ENCODE assay signal across 28 cellular contexts in genomic region chr5:135035678-135036030, GRCh38. TPM values are rescaled to one million over a fixed set of nuclear protein-coding genes. Genes with fewer than 3 reads are reported as not detected.
DNase-seq lines count a peak whose midpoint lies in the region; ATAC-seq, FAIRE-seq and TF ChIP-seq lines count a peak whose summit lies in the region.
"Had no signal": no experiment of that assay in that cellular context is flagged by ENCODE, and none has a peak within 500 bp of the region (broad histone marks: within the 10 kb centered on the region; RNA-seq: fewer than 3 reads in every experiment).

No MANE protein-coding gene starts in this region.

- peaks cover 16% of the 10 kb centered on the region for H3K4me1 Mint-ChIP-seq in Calu3 (ENCODE audit: low read depth, unreplicated experiment)

- TF ChIP-seq POLR2A in HepG2 (IDR thresholded peaks at IDR 0.05; ENCODE audit: insufficient read depth in 1 of 2, low read depth in 2 of 2, low read length in 2 of 2): no peak
- TF ChIP-seq POLR2A in stomach (IDR thresholded peaks at IDR 0.05): no peak
- no peak for TF ChIP-seq POLR2A in body of pancreas (IDR thresholded peaks at IDR 0.05)

- H4K20me1 ChIP-seq in HepG2 (ENCODE audit: insufficient read depth, low read length): no peaks in the 10 kb centered on the region

- intact Hi-C loops in Calu3 (cut with micrococcal nuclease; ENCODE audit: unreplicated experiment) (no loop called here), HepG2 (cut with micrococcal nuclease; ENCODE audit: unreplicated experiment) (loop anchor here (2.0 kb wide), 1 partner anchor 119 kb away; no protein-coding TSS in a partner anchor), stomach (cut with DNase I; ENCODE audit: low total_unique reads) (loop anchor here (10.0 kb wide), 1 partner anchor 159 kb away; no protein-coding TSS in a partner anchor), body of pancreas (cut with DNase I) (no loop called here)

- H3K27me3 ChIP-seq in WERI-Rb-1 (ENCODE audit: insufficient read depth, low read depth, severe bottlenecking): no peaks in the 10 kb centered on the region
- H3K27me3 ChIP-seq in HepG2 (ENCODE audit: control insufficient read depth in 1 of 2, insufficient read depth in 2 of 2, low read length in 2 of 2): no peaks in the 10 kb centered on the region
- H3K27me3 ChIP-seq in stomach: peaks cover 7 to 100% (median 92%) of the 10 kb centered on the region in 3 donors
- peaks cover 0 to 68% of the 10 kb centered on the region in 2 donors for H3K27me3 ChIP-seq in body of pancreas

- TF ChIP-seq EP300 in HepG2 (IDR thresholded peaks at IDR 0.05; ENCODE audit: low read depth in 2 of 2, low read length in 2 of 2): no peak
- no peak for TF ChIP-seq EP300 in HepG2 (CRISPR knock-in tag; IDR thresholded peaks at IDR 0.05; ENCODE audit: borderline replicate concordance)
- no peak for TF ChIP-seq EP300 in stomach (IDR thresholded peaks at IDR 0.05)

- H3K9ac ChIP-seq in HepG2 (ENCODE audit: insufficient read depth, low read depth, low read length): peak overlapping the region; percentile 73; the same call in 1 of the 2 replicates
- H3K9ac ChIP-seq: BLaER1 had no signal

- in situ Hi-C loops in HepG2 (cut with HindIII; ENCODE audit: extremely low pct_ligation_motif_present, low pct_unique_long_range_greater_than_20kb): loop anchor here (10.0 kb wide), 2 partner anchors 149 to 299 kb away; no protein-coding TSS in a partner anchor

- 82% methylated on average over 4 of the region's 6 CpGs for WGBS in HepG2 (ENCODE audit: low lambda C conversion rate)
- WGBS in stomach, 5 donors: 48 to 68% (median 64%) methylated on average over 3 to 6 of the region's 6 CpGs
- 61 to 72% methylated on average over 3 to 6 of the region's 6 CpGs for WGBS in body of pancreas, 2 donors

- no peak for FAIRE-seq in HepG2 (lab: Jason Lieb, UNC)

- H3K4me3 Mint-ChIP-seq in Calu3 (ENCODE audit: low read depth, unreplicated experiment): peak overlapping the region; percentile 65

- TF ChIP-seq CTCF in Calu3 (IDR thresholded peaks at IDR 0.05; ENCODE audit: unreplicated experiment): no peak
- no peak for TF ChIP-seq CTCF in WERI-Rb-1 (IDR thresholded peaks at IDR 0.05; ENCODE audit: low read depth, low read length)
- TF ChIP-seq CTCF in HepG2 (CRISPR knock-in tag; IDR thresholded peaks at IDR 0.05): no peak
- no peak for TF ChIP-seq CTCF in stomach (IDR thresholded peaks at IDR 0.05)
- no peak for TF ChIP-seq CTCF in body of pancreas (IDR thresholded peaks at IDR 0.05)

- H3K4me2 ChIP-seq in HepG2 (ENCODE audit: low read depth, low read length): no peak overlapping the region
- H3K4me2 ChIP-seq: BLaER1 had no signal

- peaks cover 6% of the 10 kb centered on the region for H3K36me3 ChIP-seq in WERI-Rb-1
- peaks cover 0 to 4% of the 10 kb centered on the region in 2 experiments; a peak in 1 of 5 replicates for H3K36me3 ChIP-seq in HepG2 (replicated peaks in 1 of 2; ENCODE audit: control insufficient read depth in 1 of 2, insufficient read depth in 2 of 2, low read length in 2 of 2)
- H3K36me3 ChIP-seq in stomach: no peaks in the 10 kb centered on the region
- no peaks in the 10 kb centered on the region for H3K36me3 ChIP-seq in body of pancreas (replicated peaks in 1 of 2; ENCODE audit: insufficient read depth in 1 of 2, low read depth in 2 of 2)
- H3K36me3 ChIP-seq: BLaER1, breast epithelium, heart right ventricle, tibial artery had no signal

- TF ChIP-seq RAD21 in HepG2 (CRISPR knock-in tag; IDR thresholded peaks at IDR 0.05): no peak

- ATAC-seq in HepG2 (no peak), GM21825 (IDR thresholded peaks at IDR 0.05; ENCODE audit: unreplicated experiment) (no peak), body of pancreas (no peak)
- ATAC-seq: activated CD4-positive, alpha-beta T cell treated with anti-CD3 and anti-CD28 coated beads for 36 hours; activated T-cell treated with anti-CD3 and anti-CD28 coated beads, Interleukin-2, amount 50 U/mL, for 4 hours; foreskin keratinocyte; heart right ventricle; left cardiac atrium; stimulated activated naive CD8-positive, alpha-beta T cell treated with anti-CD3 and anti-CD28 coated beads, Interleukin-15, amount 100 ng/mL, for 72 hours had no signal

- BruUV-seq in Calu3 (replicated peaks; lab: Mats Ljungman, UMichigan) (no TSS peak), HepG2 (replicated peaks; lab: Mats Ljungman, UMichigan) (no TSS peak)

- CTCF ChIA-PET in Calu3 (lab: Charles Lee) (no interaction called here), HepG2 (lab: Yijun Ruan, JAX; ENCODE audit: low intra/inter-chr PET ratio, low total read pairs) (no interaction called here)

- no peak overlapping the region for H3K27ac Mint-ChIP-seq in Calu3 (ENCODE audit: unreplicated experiment)
- H3K27ac Mint-ChIP-seq: activated CD4-positive, alpha-beta T cell treated with anti-CD3 and anti-CD28 coated beads for 36 hours; HFFc6; stimulated activated naive CD8-positive, alpha-beta T cell treated with anti-CD3 and anti-CD28 coated beads, Interleukin-15, amount 100 ng/mL, for 72 hours had no signal

- H3K36me3 Mint-ChIP-seq in Calu3 (ENCODE audit: insufficient read depth, unreplicated experiment): peaks cover 39% of the 10 kb centered on the region

- H3K4me3 ChIP-seq in WERI-Rb-1 (ENCODE audit: low read depth, low read length) (no peak overlapping the region), HepG2 (replicated peaks in 1 of 3; ENCODE audit: insufficient read depth in 1 of 3, low read depth in 2 of 3, low read length in 3 of 3) (no peak overlapping the region), stomach (peak overlapping the region in 3 of 4 donors; percentile 77 to 86 (median 77)), body of pancreas (no peak overlapping the region)
- H3K4me3 ChIP-seq: BLaER1, breast epithelium, coronary artery, heart right ventricle, tibial artery had no signal

- H3K9me3 Mint-ChIP-seq in Calu3 (ENCODE audit: low read depth, unreplicated experiment): no peaks in the 10 kb centered on the region
- H3K9me3 Mint-ChIP-seq: activated T-cell treated with anti-CD3 and anti-CD28 coated beads, Interleukin-2, amount 50 U/mL, for 4 hours; HFFc6; stimulated activated naive CD8-positive, alpha-beta T cell treated with anti-CD3 and anti-CD28 coated beads, Interleukin-15, amount 100 ng/mL, for 72 hours; T-helper 1 cell treated with Interleukin-12 subunit alpha and Interleukin-12 subunit beta and Interleukin-4 antibody, amounts not matched to agents 30 μg/mL and 1 μg/mL, for 36 hours had no signal

- peaks cover 26% of the 10 kb centered on the region for H3K79me2 ChIP-seq in HepG2 (ENCODE audit: insufficient read depth, low read length)

- peaks cover 80% of the 10 kb centered on the region for H3K27me3 Mint-ChIP-seq in Calu3 (ENCODE audit: unreplicated experiment)

- H2AFZ ChIP-seq in HepG2 (ENCODE audit: low read length): no peak overlapping the region

- POLR2A ChIA-PET in HepG2 (lab: Yijun Ruan, JAX): interaction anchor here (1.4 to 2.0 kb wide), 6 partner anchors 10 to 155 kb away, joined by 3 to 24 read pairs (median 6); no protein-coding TSS in a partner anchor

- DNase-seq in Calu3: no peak
- DNase-seq in WERI-Rb-1: no peak
- no peak for DNase-seq in HepG2 (ENCODE audit: low spot score)
- no peak for DNase-seq in stomach
- no peak for DNase-seq in stimulated activated CD4-positive, alpha-beta T cell treated with anti-CD3 and anti-CD28 coated beads, Interleukin-2, amount 100 ng/mL, for 24 hours
- DNase-seq in activated CD4-positive, alpha-beta T cell treated with anti-CD3 and anti-CD28 coated beads, Interleukin-2, amount 50 U/mL, for 48 hours: no peak
- no peak for DNase-seq in body of pancreas
- DNase-seq: ACHN; activated CD4-positive, alpha-beta T cell treated with anti-CD3 and anti-CD28 coated beads for 36 hours; activated naive CD4-positive, alpha-beta T cell treated with Interleukin-2 at 50 U/mL for 16 hours; activated T-cell treated with anti-CD3 and anti-CD28 coated beads, Interleukin-2, amount 50 U/mL, for 4 hours; effector memory CD4-positive, alpha-beta T cell; foreskin keratinocyte; heart right ventricle; HFFc6; left cardiac atrium; mammary epithelial cell; NCI-H146; NCI-H2107; NCI-H748 treated with DMSO at 0.1 percent for 48 hours; stimulated activated naive CD8-positive, alpha-beta T cell treated with anti-CD3 and anti-CD28 coated beads, Interleukin-15, amount 100 ng/mL, for 72 hours; tibial artery had no signal

- peaks cover 21% of the 10 kb centered on the region for H3K4me1 ChIP-seq in HepG2 (ENCODE audit: insufficient read depth, low read length)
- peaks cover 47 to 79% (median 74%) of the 10 kb centered on the region in 4 donors for H3K4me1 ChIP-seq in stomach
- peaks cover 52% of the 10 kb centered on the region for H3K4me1 ChIP-seq in body of pancreas
- H3K4me1 ChIP-seq: foreskin keratinocyte had no signal

- H3K27ac ChIP-seq in WERI-Rb-1 (peak overlapping the region; percentile 98; the same call in 1 of the 2 replicates), HepG2 (ENCODE audit: extremely low read length, insufficient read depth, low read length) (no peak overlapping the region), stomach (peak overlapping the region in 4 of 5 donors; percentile 86 to 94 (median 94)), body of pancreas (no peak overlapping the region)
- H3K27ac ChIP-seq: BLaER1, breast epithelium, coronary artery, foreskin keratinocyte, heart right ventricle, HL-60 had no signal

- H3K9me3 ChIP-seq in WERI-Rb-1 (ENCODE audit: severe bottlenecking) (no peaks in the 10 kb centered on the region), HepG2 (ENCODE audit: low read length) (no peaks in the 10 kb centered on the region), stomach (no peaks in the 10 kb centered on the region), body of pancreas (no peaks in the 10 kb centered on the region)
- H3K9me3 ChIP-seq: breast epithelium, heart right ventricle, tibial artery had no signal

RNA-seq across cellular contexts. Expression of gene PITX1, which starts 1.6 kb away (rescaled TPM):
- 12.1 and 12.9 TPM in 2 replicates for total RNA-seq in Calu3 (2022)
- total RNA-seq in HepG2 (2016; rRNA removed; fragmentation: Illumina TruSeq; extraction: Trizol): 13.1 and 20.2 TPM in 2 replicates
- total RNA-seq in HepG2 (2016; cell fraction: cytosol; rRNA removed; fragmentation: Illumina TruSeq; extraction: Trizol; ENCODE audit: low read depth): 12.8 and 17.7 TPM in 2 replicates
- 12.5 and 19.9 TPM in 2 replicates for total RNA-seq in HepG2 (2016; cell fraction: insoluble cytoplasmic fraction; rRNA removed; fragmentation: Illumina TruSeq; extraction: Trizol)
- 27.9 and 34.7 TPM in 2 replicates for total RNA-seq in HepG2 (2016; cell fraction: membrane; rRNA removed; fragmentation: Illumina TruSeq; extraction: Trizol)
- total RNA-seq in HepG2 (2016; cell fraction: nucleus; rRNA removed; fragmentation: Illumina TruSeq; extraction: Trizol): 17.9 and 18.7 TPM in 2 replicates
- 11.7 and 17.0 TPM in 2 replicates for polyA plus RNA-seq in HepG2 (2011; rRNA removed)
- polyA plus RNA-seq in HepG2 (2011; cell fraction: cytosol; rRNA removed): 13.4 and 20.2 TPM in 2 replicates
- polyA plus RNA-seq in HepG2 (2011; cell fraction: nucleus; rRNA removed): 26.6 and 30.3 TPM in 2 replicates
- 6.9 and 13.4 TPM in 2 replicates for polyA plus RNA-seq in HepG2 (2012)
- 29.4 and 35.3 TPM in 2 replicates for polyA plus RNA-seq in HepG2 (2016; cell fraction: cytosol; fragmentation: Illumina TruSeq; extraction: Trizol; ENCODE audit: low read depth)
- 19.1 and 27.9 TPM in 2 replicates for polyA plus RNA-seq in HepG2 (2016; cell fraction: insoluble cytoplasmic fraction; fragmentation: Illumina TruSeq; extraction: Trizol; ENCODE audit: low read depth)
- polyA plus RNA-seq in HepG2 (2016; cell fraction: membrane; fragmentation: Illumina TruSeq; extraction: Trizol; ENCODE audit: low read depth): 43.6 and 46.2 TPM in 2 replicates
- polyA plus RNA-seq in HepG2 (2016; cell fraction: nucleus; fragmentation: Illumina TruSeq; extraction: Trizol; ENCODE audit: insufficient read depth, low read depth): 32.5 and 33.9 TPM in 2 replicates
- polyA minus RNA-seq in HepG2 (2011; rRNA and poly(A)+ RNA removed; ENCODE audit: low replicate concordance): 19.5 and 28.2 TPM in 2 replicates
- 10.5 and 12.9 TPM in 2 replicates for polyA minus RNA-seq in HepG2 (2011; cell fraction: cytosol; rRNA and poly(A)+ RNA removed)
- 6.4 and 6.8 TPM in 2 replicates for polyA minus RNA-seq in HepG2 (2011; cell fraction: nucleus; rRNA and poly(A)+ RNA removed)
- total RNA-seq in stomach: 10 to 100 TPM; 30.3 to 91.1 (median 42.6) TPM
- polyA plus RNA-seq in stomach: 100 to 1,000 TPM in 1 of 3 donors, 10 to 100 TPM in 2; 31.6 to 149 (median 48.7) TPM
- total RNA-seq in body of pancreas: not detected
- total RNA-seq: left cardiac atrium had no signal

Comparison
In these comparisons a context has a peak if more than half of its experiments do, and no peak if none do; other contexts are left out.
1. H3K27ac ChIP-seq: peak in WERI-Rb-1 (single experiment) and stomach (4 of 5); none in HepG2 (single experiment) and body of pancreas (0 of 4).
2. H3K4me3 ChIP-seq: peak in stomach (3 of 4); none in WERI-Rb-1 (single experiment), HepG2 (0 of 3) and body of pancreas (0 of 2).
3. RNA of gene PITX1, which starts 1.6 kb away (total RNA-seq): 30.3 to 91.1 TPM in stomach, 12.5 to 34.7 TPM in HepG2 and 12.1 to 12.9 TPM in Calu3; not detected in body of pancreas; every median in the first group is over 10 times any median in the second.
4. intact Hi-C loops: an anchor here in HepG2 (2.0 kb wide) and stomach (10.0 kb wide); none called in Calu3 and body of pancreas.